ENCODE assay signal across 17 cellular contexts in genomic region chr17:10071141-10071540, GRCh38.
"Had no signal": no experiment of that assay in that cellular context is flagged by ENCODE, and none has a peak within 500 bp of the region (broad histone marks: within the 10 kb centered on the region; RNA-seq: fewer than 3 reads in every experiment).

No MANE protein-coding gene starts in this region.

- H3K4me2 ChIP-seq: smooth muscle cell had no signal

- H3K27me3 ChIP-seq: gastroesophageal sphincter, right atrium auricular region, suprapubic skin, thyroid gland, upper lobe of left lung, uterus had no signal

- H3K4me3 ChIP-seq: coronary artery, gastroesophageal sphincter, right atrium auricular region, smooth muscle cell, suprapubic skin, thyroid gland, upper lobe of left lung, uterus had no signal

- H3K27ac ChIP-seq: coronary artery, gastroesophageal sphincter, right atrium auricular region, thyroid gland, upper lobe of left lung had no signal

- DNase-seq: effector CD4-positive, alpha-beta T cell; glutamatergic neuron; immature natural killer cell; mesendoderm; naive B cell; stimulated activated CD4-positive, alpha-beta T cell treated with anti-CD3 and anti-CD28 coated beads, Interleukin-2, amount 100 ng/mL, for 48 hours; stimulated activated CD8-positive, alpha-beta memory T cell treated with anti-CD3 and anti-CD28 coated beads, Interleukin-4, amount 100 ng/mL, for 48 hours; stimulated activated naive CD8-positive, alpha-beta T cell treated with anti-CD3 and anti-CD28 coated beads, Interleukin-15, Interleukin-2, amounts not matched to agents 100 U/mL and 50 U/mL, for 24 hours; thyroid gland; upper lobe of left lung had no signal

- ATAC-seq: gastroesophageal sphincter; stimulated activated effector memory CD8-positive, alpha-beta T cell treated with anti-CD3 and anti-CD28 coated beads, Interleukin-12 subunit alpha, Interleukin-12 subunit beta, amount 100 ng/mL, for 72 hours; stimulated activated naive CD8-positive, alpha-beta T cell treated with anti-CD3 and anti-CD28 coated beads, Interleukin-15, Interleukin-2, amounts not matched to agents 100 U/mL and 50 U/mL, for 24 hours had no signal

- H3K9me3 ChIP-seq: gastroesophageal sphincter, right atrium auricular region, suprapubic skin, thyroid gland, upper lobe of left lung, uterus had no signal

- H3K36me3 ChIP-seq: gastroesophageal sphincter, right atrium auricular region, suprapubic skin, thyroid gland, upper lobe of left lung, uterus had no signal

- H3K4me1 ChIP-seq: thyroid gland had no signal
